ENCODE assay signal across 9 cellular contexts in genomic region chr2:55033076-55033742, GRCh38. TPM values are rescaled to one million over a fixed set of nuclear protein-coding genes. Genes with fewer than 3 reads are reported as not detected.
A peak's percentile ranks its signal among the peaks of the same experiment; 100 is the strongest.
DNase-seq lines count a peak whose midpoint lies in the region; ATAC-seq and TF ChIP-seq lines count a peak whose summit lies in the region.
"Had no signal": no experiment of that assay in that cellular context is flagged by ENCODE, and none has a peak within 500 bp of the region (broad histone marks: within the 10 kb centered on the region; RNA-seq: fewer than 3 reads in every experiment).

No MANE protein-coding gene starts in this region.

- no peak overlapping the region for H3K27ac Mint-ChIP-seq in activated naive CD4-positive, alpha-beta T cell treated with anti-CD3 and anti-CD28 coated beads for 36 hours
- H3K27ac Mint-ChIP-seq in stimulated activated naive B cell treated with anti-CD40 and anti-IgM and Interleukin-4, amounts not matched to agents 10 μg/mL and 1 μg/mL and 100 μg/mL, for 72 hours, result peak overlapping the region; percentile 51
- H3K27ac Mint-ChIP-seq in nephron progenitor cell, result no peak overlapping the region

- intact Hi-C loops in activated naive CD4-positive, alpha-beta T cell treated with anti-CD3 and anti-CD28 coated beads for 36 hours (cut with micrococcal nuclease), result no loop called here

- no peak for TF ChIP-seq CTCF in nephron progenitor cell (IDR thresholded peaks at IDR 0.05)

- no peaks in the 10 kb centered on the region for H3K27me3 Mint-ChIP-seq in activated naive CD4-positive, alpha-beta T cell treated with anti-CD3 and anti-CD28 coated beads for 36 hours (ENCODE audit: low read depth)
- no peaks in the 10 kb centered on the region for H3K27me3 Mint-ChIP-seq in stimulated activated naive B cell treated with anti-CD40 and anti-IgM and Interleukin-4, amounts not matched to agents 10 μg/mL and 1 μg/mL and 100 μg/mL, for 72 hours
- H3K27me3 Mint-ChIP-seq in nephron progenitor cell (ENCODE audit: low read depth, poor library complexity), result no peaks in the 10 kb centered on the region

- ATAC-seq in HG02840 (IDR thresholded peaks at IDR 0.05; ENCODE audit: low FRiP score, unreplicated experiment), result peak; percentile 88
- ATAC-seq in stimulated activated naive B cell treated with anti-CD40 and anti-IgM and Interleukin-4, amounts not matched to agents 10 μg/mL and 1 μg/mL and 100 μg/mL, for 72 hours (replicated peaks), result peak; percentile 100

- DNase-seq in activated naive CD4-positive, alpha-beta T cell treated with anti-CD3 and anti-CD28 coated beads for 36 hours, result peak; percentile 22
- no peak for DNase-seq in activated naive CD4-positive, alpha-beta T cell treated with anti-CD3 and anti-CD28 coated beads, Interleukin-2, amount 50 U/mL, for 16 hours
- peak; percentile 86 for DNase-seq in NOMO-1 treated with DMSO at 0.1 percent for 48 hours (lab: John Stamatoyannopoulos, UW; ENCODE audit: unreplicated experiment)
- DNase-seq in stimulated activated naive B cell treated with anti-CD40 and anti-IgM and Interleukin-4, amounts not matched to agents 10 μg/mL and 1 μg/mL and 100 μg/mL, for 72 hours, result peak; percentile 25
- no peak for DNase-seq in stimulated activated CD4-positive, alpha-beta T cell treated with anti-CD3 and anti-CD28 coated beads, Interleukin-2, amount 100 ng/mL, for 24 hours
- no peak for DNase-seq in NCI-H82 (lab: John Stamatoyannopoulos, UW)
- no peak for DNase-seq in nephron progenitor cell
- DNase-seq: activated CD8-positive, alpha-beta memory T cell treated with anti-CD3 and anti-CD28 coated beads for 24 hours had no signal

- CTCF ChIA-PET in activated naive CD4-positive, alpha-beta T cell treated with anti-CD3 and anti-CD28 coated beads for 36 hours (lab: Charles Lee), result interaction anchor here (1.5 kb wide), 1 partner anchor 15 kb away, joined by 12 read pairs; no protein-coding TSS in a partner anchor

- peaks cover 12% of the 10 kb centered on the region for H3K36me3 Mint-ChIP-seq in activated naive CD4-positive, alpha-beta T cell treated with anti-CD3 and anti-CD28 coated beads for 36 hours (ENCODE audit: low read depth)
- H3K36me3 Mint-ChIP-seq in stimulated activated naive B cell treated with anti-CD40 and anti-IgM and Interleukin-4, amounts not matched to agents 10 μg/mL and 1 μg/mL and 100 μg/mL, for 72 hours, result peaks cover 19 to 31% of the 10 kb centered on the region in 2 donors
- H3K36me3 Mint-ChIP-seq in nephron progenitor cell (ENCODE audit: low read depth), result peaks cover 61% of the 10 kb centered on the region

- peaks cover 12% of the 10 kb centered on the region for H3K9me3 Mint-ChIP-seq in activated naive CD4-positive, alpha-beta T cell treated with anti-CD3 and anti-CD28 coated beads for 36 hours
- peaks cover 7 to 12% of the 10 kb centered on the region in 2 donors for H3K9me3 Mint-ChIP-seq in stimulated activated naive B cell treated with anti-CD40 and anti-IgM and Interleukin-4, amounts not matched to agents 10 μg/mL and 1 μg/mL and 100 μg/mL, for 72 hours
- peaks cover 38% of the 10 kb centered on the region for H3K9me3 Mint-ChIP-seq in nephron progenitor cell

- H3K4me1 Mint-ChIP-seq in activated naive CD4-positive, alpha-beta T cell treated with anti-CD3 and anti-CD28 coated beads for 36 hours (ENCODE audit: low read depth), result peaks cover 59% of the 10 kb centered on the region
- peaks cover 25 to 57% of the 10 kb centered on the region in 2 donors for H3K4me1 Mint-ChIP-seq in stimulated activated naive B cell treated with anti-CD40 and anti-IgM and Interleukin-4, amounts not matched to agents 10 μg/mL and 1 μg/mL and 100 μg/mL, for 72 hours
- no peaks in the 10 kb centered on the region for H3K4me1 Mint-ChIP-seq in nephron progenitor cell

- no peak overlapping the region for H3K4me3 Mint-ChIP-seq in activated naive CD4-positive, alpha-beta T cell treated with anti-CD3 and anti-CD28 coated beads for 36 hours
- H3K4me3 Mint-ChIP-seq in stimulated activated naive B cell treated with anti-CD40 and anti-IgM and Interleukin-4, amounts not matched to agents 10 μg/mL and 1 μg/mL and 100 μg/mL, for 72 hours, result no peak overlapping the region
- H3K4me3 Mint-ChIP-seq in nephron progenitor cell, result no peak overlapping the region

RNA-seq across cellular contexts. Expression of gene RTN4, which starts 17.0 kb away (rescaled TPM):
- total RNA-seq in activated naive CD4-positive, alpha-beta T cell treated with anti-CD3 and anti-CD28 coated beads for 36 hours, result 10 to 100 TPM; 76.4 to 76.7 TPM

Comparison
In these comparisons a context has a peak if more than half of its experiments do, and no peak if none do; other contexts are left out.
1. DNase-seq: peak in activated naive CD4-positive, alpha-beta T cell treated with anti-CD3 and anti-CD28 coated beads for 36 hours (single experiment), NOMO-1 treated with DMSO at 0.1 percent for 48 hours (single experiment) and stimulated activated naive B cell treated with anti-CD40 and anti-IgM and Interleukin-4, amounts not matched to agents 10 μg/mL and 1 μg/mL and 100 μg/mL, for 72 hours (single experiment); none in activated naive CD4-positive, alpha-beta T cell treated with anti-CD3 and anti-CD28 coated beads, Interleukin-2, amount 50 U/mL, for 16 hours (single experiment), stimulated activated CD4-positive, alpha-beta T cell treated with anti-CD3 and anti-CD28 coated beads, Interleukin-2, amount 100 ng/mL, for 24 hours (0 of 2), NCI-H82 (single experiment) and nephron progenitor cell (single experiment).